In the genomic region with DNA sequence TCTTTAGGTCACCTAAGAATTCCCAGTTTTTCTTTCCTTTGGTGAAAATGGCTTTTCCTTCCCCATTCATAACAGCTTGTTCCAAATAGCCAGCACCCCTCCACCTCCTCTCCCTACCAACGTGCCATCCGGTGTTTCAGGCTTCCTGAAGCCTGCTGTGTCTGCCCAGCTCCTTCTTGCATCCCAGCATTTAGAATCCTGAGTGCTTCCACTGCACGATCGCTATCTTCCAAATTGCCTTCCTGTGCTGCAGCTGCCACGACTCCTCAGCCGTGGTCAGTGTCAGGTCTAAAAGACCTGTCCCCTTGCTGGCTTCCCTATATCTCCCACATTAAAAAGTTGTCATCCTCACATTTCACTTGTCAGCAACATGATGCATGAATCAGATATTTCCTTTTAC, we compare ENCODE assay signal across 20 cellular contexts.
DNase-seq lines count a peak whose midpoint lies in the region; ATAC-seq, FAIRE-seq and TF ChIP-seq lines count a peak whose summit lies in the region.
"Had no signal": no experiment of that assay in that cellular context is flagged by ENCODE, and none has a peak within 500 bp of the region (broad histone marks: within the 10 kb centered on the region; RNA-seq: fewer than 3 reads in every experiment).

No MANE protein-coding gene starts in this region.

- DNase-seq in NCI-H146 (lab: John Stamatoyannopoulos, UW) = peak; percentile 50
- DNase-seq in left kidney (ENCODE audit: low read depth, low spot score) = peak; percentile 32
- DNase-seq in urothelium cell line (ENCODE audit: low spot score) = no peak
- no peak for DNase-seq in glutamatergic neuron
- DNase-seq in stimulated activated CD4-positive, alpha-beta T cell treated with anti-CD3 and anti-CD28 coated beads, Interleukin-4, amount 100 ng/mL, for 1 hour = no peak
- DNase-seq in substantia nigra (lab: John Stamatoyannopoulos, UW) = no peak
- DNase-seq: ACHN; AML-193; Caco-2; CD4-positive, CD25-positive, alpha-beta regulatory T cell; DMS153; GM23248; KG1; NCI-H1048; NCI-H1436 treated with DMSO at 0.1 percent for 48 hours; NCI-H2081 treated with DMSO at 0.1 percent for 48 hours; NCI-H524 treated with DMSO at 0.1 percent for 48 hours; NK-92 treated with Interleukin-12 subunit alpha and Interleukin-12 subunit beta, amount 100 ng/mL, for 24 hours; SHP77 treated with DMSO at 0.1 percent for 48 hours had no signal

- peak; percentile 20 for FAIRE-seq in urothelium cell line (lab: Jason Lieb, UNC)

- H3K36me3 Mint-ChIP-seq in glutamatergic neuron (ENCODE audit: unreplicated experiment) = peaks cover 9% of the 10 kb centered on the region
- H3K36me3 Mint-ChIP-seq: CD4-positive, CD25-positive, alpha-beta regulatory T cell had no signal

- no peak overlapping the region for H3K4me3 Mint-ChIP-seq in glutamatergic neuron (ENCODE audit: unreplicated experiment)
- H3K4me3 Mint-ChIP-seq: CD4-positive, CD25-positive, alpha-beta regulatory T cell had no signal

- peaks cover 2% of the 10 kb centered on the region for H3K4me1 Mint-ChIP-seq in glutamatergic neuron (ENCODE audit: low read depth, unreplicated experiment)

- ATAC-seq in SK-N-SH treated with all-trans-retinoic acid at 6 μM for 48 hours = no peak

- H3K27me3 Mint-ChIP-seq in glutamatergic neuron (ENCODE audit: unreplicated experiment) = no peaks in the 10 kb centered on the region
- H3K27me3 Mint-ChIP-seq: CD4-positive, CD25-positive, alpha-beta regulatory T cell had no signal

- peaks cover 1% of the 10 kb centered on the region for H3K9me3 Mint-ChIP-seq in glutamatergic neuron (ENCODE audit: unreplicated experiment)
- H3K9me3 Mint-ChIP-seq: CD4-positive, CD25-positive, alpha-beta regulatory T cell had no signal

- no peak for TF ChIP-seq CTCF in glutamatergic neuron (IDR thresholded peaks at IDR 0.05; ENCODE audit: partially characterized antibody, unreplicated experiment)

- H3K27ac Mint-ChIP-seq in glutamatergic neuron (ENCODE audit: unreplicated experiment) = no peak overlapping the region
- H3K27ac Mint-ChIP-seq: CD4-positive, CD25-positive, alpha-beta regulatory T cell had no signal

- H3K27ac ChIP-seq in substantia nigra (ENCODE audit: low read depth, low read length, poor library complexity, severe bottlenecking) = no peak overlapping the region
- H3K27ac ChIP-seq: GM23248 had no signal

TF ChIP-seq in SK-N-SH treated with all-trans-retinoic acid at 6 μM for 48 hours, 23 proteins besides CTCF, POLR2A, EP300 and RAD21:
- TF ChIP-seq ZNF565 (CRISPR knock-in tag; conservative IDR thresholded peaks at IDR 0.05; ENCODE audit: low read depth) (no peak), TCF4 (CRISPR knock-in tag; IDR thresholded peaks at IDR 0.05; ENCODE audit: borderline replicate concordance) (peak; percentile 37; the same call in 1 of the 2 replicates), PATZ1 (CRISPR knock-in tag; IDR thresholded peaks at IDR 0.05; ENCODE audit: borderline replicate concordance) (no peak), BACH2 (CRISPR knock-in tag; IDR thresholded peaks at IDR 0.05; ENCODE audit: borderline replicate concordance) (no peak), TSHZ2 (CRISPR knock-in tag; IDR thresholded peaks at IDR 0.05) (0 out of 2 replicates have a peak, but pooled peaks have one; percentile 23), ZNF70 (CRISPR knock-in tag; IDR thresholded peaks at IDR 0.05) (peak; percentile 38; the same call in 1 of the 2 replicates)

Comparison
In these comparisons a context has a peak if more than half of its experiments do, and no peak if none do; other contexts are left out.
1. DNase-seq: peak in NCI-H146 (single experiment) and left kidney (single experiment); none in urothelium cell line (single experiment), glutamatergic neuron (single experiment), stimulated activated CD4-positive, alpha-beta T cell treated with anti-CD3 and anti-CD28 coated beads, Interleukin-4, amount 100 ng/mL, for 1 hour (single experiment) and substantia nigra (0 of 49).